32 cellular contexts compared by ENCODE assay signal in genomic region chr3:3782469-3782868, GRCh38. TPM values are rescaled to one million over a fixed set of nuclear protein-coding genes. Genes with fewer than 3 reads are reported as not detected.
"Had no signal": no experiment of that assay in that cellular context is flagged by ENCODE, and none has a peak within 500 bp of the region (broad histone marks: within the 10 kb centered on the region; RNA-seq: fewer than 3 reads in every experiment).

No MANE protein-coding gene starts in this region.

- H3K9me3 ChIP-seq: MG63 had no signal

- DNase-seq: Karpas-422, Kasumi-1, MG63, MM.1S, MV-4-11, NCI-H1048, NCI-H1092, NCI-H1105, NCI-H1105 treated with DMSO at 0.1 percent for 48 hours, NCI-H1417, NCI-H1417 treated with DMSO at 0.1 percent for 48 hours, NCI-H1436, NCI-H1436 treated with DMSO at 0.1 percent for 48 hours, NCI-H146, NCI-H1694, NCI-H1694 treated with DMSO at 0.1 percent for 48 hours, NCI-H187, NCI-H187 treated with DMSO at 0.1 percent for 48 hours, NCI-H1930, NCI-H2029, NCI-H2029 treated with DMSO at 0.1 percent for 48 hours, NCI-H2081 treated with DMSO at 0.1 percent for 48 hours, NCI-H2107, NCI-H2171, NCI-H226, NCI-H345, NCI-H446, NCI-H446 treated with DMSO at 0.1 percent for 48 hours, NCI-H510A, NCI-H510A treated with DMSO at 0.1 percent for 48 hours had no signal

- H3K36me3 ChIP-seq: MG63 had no signal

- H3K4me3 ChIP-seq: MG63 had no signal

- H3K27me3 ChIP-seq: MG63 had no signal

RNA-seq across cellular contexts. Expression of gene LRRN1, which starts 16.8 kb away (rescaled TPM):
- total RNA-seq: LHCN-M2, NCI-H460 had no signal
